In genomic region chr20:15823718-15824117, GRCh38 we compare ENCODE assay signal across 16 cellular contexts.
A peak's percentile ranks its signal among the peaks of the same experiment; 100 is the strongest.
DNase-seq lines count a peak whose midpoint lies in the region; ATAC-seq and TF ChIP-seq lines count a peak whose summit lies in the region.
"Had no signal": no experiment of that assay in that cellular context is flagged by ENCODE, and none has a peak within 500 bp of the region (broad histone marks: within the 10 kb centered on the region; RNA-seq: fewer than 3 reads in every experiment).

No MANE protein-coding gene starts in this region.

- DNase-seq in NCI-H446 treated with DMSO at 0.1 percent for 48 hours (lab: John Stamatoyannopoulos, UW) (peak; percentile 24), NCI-H82 treated with DMSO at 0.1 percent for 48 hours (lab: John Stamatoyannopoulos, UW; ENCODE audit: unreplicated experiment) (peak; percentile 99), WERI-Rb-1 (peak; percentile 77), renal cortical epithelial cell (ENCODE audit: low read depth) (peak; percentile 57), NCI-H345 (lab: John Stamatoyannopoulos, UW) (no peak), uterus (no peak)
- DNase-seq: Caco-2; CD4-positive, alpha-beta T cell; GOT3; H7; HFFc6; IMR-90 had no signal

- H3K27ac ChIP-seq in WERI-Rb-1 = peak overlapping the region; percentile 50
- no peak overlapping the region for H3K27ac ChIP-seq in uterus
- H3K27ac ChIP-seq: C4-2B, HL-60 had no signal

- TF ChIP-seq POLR2A in uterus (IDR thresholded peaks at IDR 0.05) = no peak

- H3K27me3 ChIP-seq in WERI-Rb-1 (ENCODE audit: insufficient read depth, low read depth, severe bottlenecking) (no peaks in the 10 kb centered on the region), uterus (no peaks in the 10 kb centered on the region)

- H3K9me3 ChIP-seq in WERI-Rb-1 (ENCODE audit: severe bottlenecking) = no peaks in the 10 kb centered on the region
- no peaks in the 10 kb centered on the region for H3K9me3 ChIP-seq in uterus
- H3K9me3 ChIP-seq: Caco-2 had no signal

- no peaks in the 10 kb centered on the region for H3K4me1 ChIP-seq in uterus

- intact Hi-C loops in uterus (cut with DNase I; ENCODE audit: low total_unique reads) = no loop called here

- TF ChIP-seq CTCF in WERI-Rb-1 (IDR thresholded peaks at IDR 0.05; ENCODE audit: low read depth, low read length) = no peak
- no peak for TF ChIP-seq CTCF in uterus (IDR thresholded peaks at IDR 0.05)

- H3K36me3 ChIP-seq in WERI-Rb-1 = no peaks in the 10 kb centered on the region
- no peaks in the 10 kb centered on the region for H3K36me3 ChIP-seq in uterus

- ATAC-seq in GM21576 (IDR thresholded peaks at IDR 0.05; ENCODE audit: unreplicated experiment) = no peak
- ATAC-seq: HCT116 had no signal

- no peak overlapping the region for H3K4me3 ChIP-seq in WERI-Rb-1 (ENCODE audit: low read depth, low read length)
- H3K4me3 ChIP-seq in uterus = no peak overlapping the region

Comparison
In these comparisons a context has a peak if more than half of its experiments do, and no peak if none do; other contexts are left out.
1. DNase-seq: peak in NCI-H446 treated with DMSO at 0.1 percent for 48 hours (single experiment), NCI-H82 treated with DMSO at 0.1 percent for 48 hours (single experiment), WERI-Rb-1 (single experiment) and renal cortical epithelial cell (single experiment); none in NCI-H345 (single experiment) and uterus (0 of 2).